18 cellular contexts compared by ENCODE assay signal in genomic region chr2:127847926-127848325, GRCh38. TPM values are rescaled to one million over a fixed set of nuclear protein-coding genes. Genes with fewer than 3 reads are reported as not detected.
DNase-seq lines count a peak whose midpoint lies in the region; ATAC-seq, FAIRE-seq and TF ChIP-seq lines count a peak whose summit lies in the region.
"Had no signal": no experiment of that assay in that cellular context is flagged by ENCODE, and none has a peak within 500 bp of the region (broad histone marks: within the 10 kb centered on the region; RNA-seq: fewer than 3 reads in every experiment).

No MANE protein-coding gene starts in this region.

- no peak for TF ChIP-seq CTCF in GM12878 (IDR thresholded peaks at IDR 0.05 in 2 of 3, conservative IDR thresholded peaks at IDR 0.05 in 1 of 3; ENCODE audit: control insufficient read depth in 2 of 3, extremely low read depth in 1 of 3, insufficient read depth in 1 of 3, low read depth in 3 of 3, low read length in 3 of 3)
- no peak for TF ChIP-seq CTCF in endodermal cell (conservative IDR thresholded peaks at IDR 0.05)

- CTCF ChIA-PET in activated CD4-positive, alpha-beta memory T cell treated with anti-CD3 and anti-CD28 coated beads for 36 hours (lab: Charles Lee) = no interaction called here
- CTCF ChIA-PET in activated CD4-positive, alpha-beta memory T cell treated with anti-CD3 and anti-CD28 coated beads, Interleukin-2, amount 10 ng/mL, durations not matched to agents 7 days and 5 days (lab: Charles Lee) = no interaction called here
- CTCF ChIA-PET in activated naive CD4-positive, alpha-beta T cell treated with anti-CD3 and anti-CD28 coated beads for 36 hours (lab: Charles Lee) = no interaction called here
- CTCF ChIA-PET in GM12878 (lab: Yijun Ruan, JAX) = no interaction called here

- H3K9ac ChIP-seq in GM12878 (ENCODE audit: control insufficient read depth, insufficient read depth, low read length) = no peak overlapping the region
- no peak overlapping the region for H3K9ac ChIP-seq in endodermal cell (ENCODE audit: extremely low read depth, low read length, poor library complexity, severe bottlenecking)
- H3K9ac ChIP-seq: GM23248 had no signal

- peaks cover 2% of the 10 kb centered on the region; the same call in 1 of the 2 replicates for H4K20me1 ChIP-seq in GM12878 (ENCODE audit: control insufficient read depth, insufficient read depth)

- H3K4me1 ChIP-seq in GM12878 (ENCODE audit: control insufficient read depth, insufficient read depth, low read length) (no peaks in the 10 kb centered on the region), endodermal cell (ENCODE audit: control insufficient read depth, insufficient read depth, low read length) (no peaks in the 10 kb centered on the region)
- H3K4me1 ChIP-seq: Caco-2 had no signal

- H3K4me3 ChIP-seq in GM12878 (no peak overlapping the region), endodermal cell (ENCODE audit: low read length) (no peak overlapping the region)
- H3K4me3 ChIP-seq: GM23248 had no signal

- peaks cover 47% of the 10 kb centered on the region for H3K36me3 Mint-ChIP-seq in activated CD4-positive, alpha-beta memory T cell treated with anti-CD3 and anti-CD28 coated beads for 36 hours
- peaks cover 61% of the 10 kb centered on the region for H3K36me3 Mint-ChIP-seq in activated CD4-positive, alpha-beta memory T cell treated with anti-CD3 and anti-CD28 coated beads, Interleukin-2, amount 10 ng/mL, durations not matched to agents 7 days and 5 days (ENCODE audit: low read depth)
- peaks cover 60% of the 10 kb centered on the region for H3K36me3 Mint-ChIP-seq in activated naive CD4-positive, alpha-beta T cell treated with anti-CD3 and anti-CD28 coated beads for 36 hours (ENCODE audit: low read depth)
- H3K36me3 Mint-ChIP-seq in activated T-helper 1 cell treated with anti-CD3 and anti-CD28 coated beads, Interleukin-12 subunit alpha, Interleukin-12 subunit beta, Interleukin-2, Interleukin-4 antibody, amounts not matched to agents 30 ng/mL and 10 ng/mL and 1 ng/mL, durations not matched to agents 14 hours and 24 hours and 36 hours (ENCODE audit: low read depth) = peaks cover 47% of the 10 kb centered on the region
- peaks cover 75% of the 10 kb centered on the region for H3K36me3 Mint-ChIP-seq in endodermal cell (ENCODE audit: low read depth)

- WGBS in GM12878 (ENCODE audit: insufficient coverage, insufficient replicate concordance, low lambda C conversion rate, missing lambda C conversion rate) = 78% methylated on average over 7 of the region's 7 CpGs
- 98% methylated on average over 6 to 7 of the region's 7 CpGs for WGBS in endodermal cell (ENCODE audit: insufficient coverage in 1 of 2, insufficient read length in 1 of 2), 2 experiments

- SMC1A ChIA-PET in GM12878 (lab: Charles Lee; ENCODE audit: uncharacterized antibody, unreplicated experiment) = interaction anchor here (0.8 kb wide), 1 partner anchor 18 kb away, joined by 4 read pairs; no protein-coding TSS in a partner anchor

- H3K27ac Mint-ChIP-seq in activated CD4-positive, alpha-beta memory T cell treated with anti-CD3 and anti-CD28 coated beads for 36 hours = peak overlapping the region; percentile 51
- H3K27ac Mint-ChIP-seq in activated CD4-positive, alpha-beta memory T cell treated with anti-CD3 and anti-CD28 coated beads, Interleukin-2, amount 10 ng/mL, durations not matched to agents 7 days and 5 days = no peak overlapping the region
- peak overlapping the region; percentile 18 for H3K27ac Mint-ChIP-seq in activated naive CD4-positive, alpha-beta T cell treated with anti-CD3 and anti-CD28 coated beads for 36 hours
- peak overlapping the region; percentile 23 for H3K27ac Mint-ChIP-seq in activated T-helper 1 cell treated with anti-CD3 and anti-CD28 coated beads, Interleukin-12 subunit alpha, Interleukin-12 subunit beta, Interleukin-2, Interleukin-4 antibody, amounts not matched to agents 30 ng/mL and 10 ng/mL and 1 ng/mL, durations not matched to agents 14 hours and 24 hours and 36 hours
- H3K27ac Mint-ChIP-seq in endodermal cell = no peak overlapping the region
- H3K27ac Mint-ChIP-seq: CD8-positive, alpha-beta T cell had no signal

- H3K4me1 Mint-ChIP-seq in activated CD4-positive, alpha-beta memory T cell treated with anti-CD3 and anti-CD28 coated beads for 36 hours (ENCODE audit: low read depth) = peaks cover 17% of the 10 kb centered on the region
- H3K4me1 Mint-ChIP-seq in activated CD4-positive, alpha-beta memory T cell treated with anti-CD3 and anti-CD28 coated beads, Interleukin-2, amount 10 ng/mL, durations not matched to agents 7 days and 5 days = peaks cover 18% of the 10 kb centered on the region
- peaks cover 17% of the 10 kb centered on the region for H3K4me1 Mint-ChIP-seq in activated naive CD4-positive, alpha-beta T cell treated with anti-CD3 and anti-CD28 coated beads for 36 hours (ENCODE audit: low read depth)
- peaks cover 13% of the 10 kb centered on the region for H3K4me1 Mint-ChIP-seq in activated T-helper 1 cell treated with anti-CD3 and anti-CD28 coated beads, Interleukin-12 subunit alpha, Interleukin-12 subunit beta, Interleukin-2, Interleukin-4 antibody, amounts not matched to agents 30 ng/mL and 10 ng/mL and 1 ng/mL, durations not matched to agents 14 hours and 24 hours and 36 hours (ENCODE audit: low read depth)
- no peaks in the 10 kb centered on the region for H3K4me1 Mint-ChIP-seq in endodermal cell

- TF ChIP-seq EP300 in GM12878 (IDR thresholded peaks at IDR 0.05; ENCODE audit: borderline replicate concordance in 1 of 2, control insufficient read depth in 1 of 2, low read depth in 2 of 2, low read length in 2 of 2) = no peak

- ATAC-seq in GM12878 = no peak
- ATAC-seq: CD8-positive, alpha-beta T cell had no signal

- TF ChIP-seq POLR2A in GM12878 (IDR thresholded peaks at IDR 0.05; ENCODE audit: low read depth, low read length) = no peak

- TF ChIP-seq RAD21 in GM12878 (IDR thresholded peaks at IDR 0.05; ENCODE audit: insufficient read depth, low read depth, low read length) = no peak

- H3K9me3 ChIP-seq in GM12878 (replicated peaks; ENCODE audit: control insufficient read depth, insufficient read depth, low read length) = no peaks in the 10 kb centered on the region
- H3K9me3 ChIP-seq in endodermal cell (ENCODE audit: control insufficient read depth, low read length) = no peaks in the 10 kb centered on the region
- H3K9me3 ChIP-seq: Caco-2 had no signal

- in situ Hi-C loops in GM12878 (cut with MboI) = no loop called here

- H3K27me3 ChIP-seq in GM12878 (replicated peaks in 1 of 2; ENCODE audit: control insufficient read depth in 2 of 2, insufficient read depth in 2 of 2, low read length in 1 of 2) (no peaks in the 10 kb centered on the region), endodermal cell (ENCODE audit: control insufficient read depth, insufficient read depth, low read length, poor library complexity, severe bottlenecking) (no peaks in the 10 kb centered on the region)

- peaks cover 7 to 24% of the 10 kb centered on the region in 2 experiments for H3K36me3 ChIP-seq in GM12878 (ENCODE audit: control insufficient read depth in 2 of 2, insufficient read depth in 2 of 2, low read length in 1 of 2)
- peaks cover 75% of the 10 kb centered on the region for H3K36me3 ChIP-seq in endodermal cell (ENCODE audit: control insufficient read depth, insufficient read depth, low read length)

- intact Hi-C loops in activated CD4-positive, alpha-beta memory T cell treated with anti-CD3 and anti-CD28 coated beads for 36 hours (cut with micrococcal nuclease) = no loop called here
- intact Hi-C loops in activated naive CD4-positive, alpha-beta T cell treated with anti-CD3 and anti-CD28 coated beads for 36 hours (cut with micrococcal nuclease) = no loop called here
- intact Hi-C loops in activated T-helper 1 cell treated with anti-CD3 and anti-CD28 coated beads, Interleukin-12 subunit alpha, Interleukin-12 subunit beta, Interleukin-2, Interleukin-4 antibody, amounts not matched to agents 30 ng/mL and 10 ng/mL and 1 ng/mL, durations not matched to agents 14 hours and 24 hours and 36 hours (cut with micrococcal nuclease) = loop anchor here (2.0 kb wide), 1 partner anchor 17 kb away; no protein-coding TSS in a partner anchor
- intact Hi-C loops in GM12878 (cut with micrococcal nuclease; ENCODE audit: unreplicated experiment) = no loop called here

- no peaks in the 10 kb centered on the region for H3K27me3 Mint-ChIP-seq in activated CD4-positive, alpha-beta memory T cell treated with anti-CD3 and anti-CD28 coated beads for 36 hours
- no peaks in the 10 kb centered on the region for H3K27me3 Mint-ChIP-seq in activated CD4-positive, alpha-beta memory T cell treated with anti-CD3 and anti-CD28 coated beads, Interleukin-2, amount 10 ng/mL, durations not matched to agents 7 days and 5 days
- no peaks in the 10 kb centered on the region for H3K27me3 Mint-ChIP-seq in activated naive CD4-positive, alpha-beta T cell treated with anti-CD3 and anti-CD28 coated beads for 36 hours (ENCODE audit: low read depth)
- no peaks in the 10 kb centered on the region for H3K27me3 Mint-ChIP-seq in activated T-helper 1 cell treated with anti-CD3 and anti-CD28 coated beads, Interleukin-12 subunit alpha, Interleukin-12 subunit beta, Interleukin-2, Interleukin-4 antibody, amounts not matched to agents 30 ng/mL and 10 ng/mL and 1 ng/mL, durations not matched to agents 14 hours and 24 hours and 36 hours (ENCODE audit: insufficient read depth)
- no peaks in the 10 kb centered on the region for H3K27me3 Mint-ChIP-seq in endodermal cell (ENCODE audit: insufficient read depth)

- no peak overlapping the region for H3K4me3 Mint-ChIP-seq in activated CD4-positive, alpha-beta memory T cell treated with anti-CD3 and anti-CD28 coated beads for 36 hours
- H3K4me3 Mint-ChIP-seq in activated CD4-positive, alpha-beta memory T cell treated with anti-CD3 and anti-CD28 coated beads, Interleukin-2, amount 10 ng/mL, durations not matched to agents 7 days and 5 days = no peak overlapping the region
- H3K4me3 Mint-ChIP-seq in activated naive CD4-positive, alpha-beta T cell treated with anti-CD3 and anti-CD28 coated beads for 36 hours = no peak overlapping the region
- H3K4me3 Mint-ChIP-seq in activated T-helper 1 cell treated with anti-CD3 and anti-CD28 coated beads, Interleukin-12 subunit alpha, Interleukin-12 subunit beta, Interleukin-2, Interleukin-4 antibody, amounts not matched to agents 30 ng/mL and 10 ng/mL and 1 ng/mL, durations not matched to agents 14 hours and 24 hours and 36 hours = no peak overlapping the region
- H3K4me3 Mint-ChIP-seq in endodermal cell = no peak overlapping the region
- H3K4me3 Mint-ChIP-seq: CD8-positive, alpha-beta T cell had no signal

- FAIRE-seq in GM12878 (lab: Jason Lieb, UNC) = peak; percentile 47
- FAIRE-seq: G401.6, GM19239, H1 had no signal

- RAD21 ChIA-PET in GM12878 (lab: Charles Lee; ENCODE audit: unreplicated experiment) = no interaction called here

- H3K4me2 ChIP-seq in GM12878 (ENCODE audit: control insufficient read depth, insufficient read depth) = no peak overlapping the region

- DNase-seq in activated CD4-positive, alpha-beta memory T cell treated with anti-CD3 and anti-CD28 coated beads for 36 hours = peak; percentile 35
- no peak for DNase-seq in activated CD4-positive, alpha-beta memory T cell treated with anti-CD3 and anti-CD28 coated beads, Interleukin-2, amount 10 ng/mL, durations not matched to agents 7 days and 5 days
- no peak for DNase-seq in activated naive CD4-positive, alpha-beta T cell treated with anti-CD3 and anti-CD28 coated beads for 36 hours
- DNase-seq in activated naive CD4-positive, alpha-beta T cell treated with Interleukin-2 at 50 U/mL for 16 hours = no peak
- no peak for DNase-seq in activated T-helper 1 cell treated with anti-CD3 and anti-CD28 coated beads, Interleukin-12 subunit alpha, Interleukin-12 subunit beta, Interleukin-2, Interleukin-4 antibody, amounts not matched to agents 30 ng/mL and 10 ng/mL and 1 ng/mL, durations not matched to agents 14 hours and 24 hours and 36 hours (ENCODE audit: low spot score)
- no peak for DNase-seq in GM12878 (ENCODE audit: low read depth, low spot score)
- DNase-seq in endodermal cell = no peak
- DNase-seq: C1 segment of cervical spinal cord; Caco-2; CD8-positive, alpha-beta T cell; DMS153; DND-41; GM23248; H7; HCEC 1CT had no signal

- peaks cover 17% of the 10 kb centered on the region for H3K79me2 ChIP-seq in GM12878 (ENCODE audit: control insufficient read depth, insufficient read depth, low read length)

- BruUV-seq in GM12878 (replicated peaks; lab: Mats Ljungman, UMichigan) = no TSS peak

- H2AFZ ChIP-seq in GM12878 (ENCODE audit: control insufficient read depth, low read depth, low read length) = no peak overlapping the region
- H2AFZ ChIP-seq: GM23248 had no signal

- POLR2A ChIA-PET in activated CD4-positive, alpha-beta memory T cell treated with anti-CD3 and anti-CD28 coated beads for 36 hours (lab: Charles Lee) = interaction anchor here (1.0 kb wide), 1 partner anchor 9 kb away, joined by 3 read pairs; no protein-coding TSS in a partner anchor
- POLR2A ChIA-PET in activated CD4-positive, alpha-beta memory T cell treated with anti-CD3 and anti-CD28 coated beads, Interleukin-2, amount 10 ng/mL, durations not matched to agents 7 days and 5 days (lab: Charles Lee) = interaction anchor here (1.6 kb wide), 1 partner anchor 9 kb away, joined by 5 read pairs; no protein-coding TSS in a partner anchor
- POLR2A ChIA-PET in GM12878 (lab: Charles Lee) = interaction anchor here (1.0 to 1.2 kb wide), 2 partner anchors 9 to 13 kb away, joined by 3 read pairs; no protein-coding TSS in a partner anchor

- no peaks in the 10 kb centered on the region for H3K9me3 Mint-ChIP-seq in activated CD4-positive, alpha-beta memory T cell treated with anti-CD3 and anti-CD28 coated beads for 36 hours
- H3K9me3 Mint-ChIP-seq in activated CD4-positive, alpha-beta memory T cell treated with anti-CD3 and anti-CD28 coated beads, Interleukin-2, amount 10 ng/mL, durations not matched to agents 7 days and 5 days = no peaks in the 10 kb centered on the region
- no peaks in the 10 kb centered on the region for H3K9me3 Mint-ChIP-seq in activated naive CD4-positive, alpha-beta T cell treated with anti-CD3 and anti-CD28 coated beads for 36 hours
- no peaks in the 10 kb centered on the region for H3K9me3 Mint-ChIP-seq in activated T-helper 1 cell treated with anti-CD3 and anti-CD28 coated beads, Interleukin-12 subunit alpha, Interleukin-12 subunit beta, Interleukin-2, Interleukin-4 antibody, amounts not matched to agents 30 ng/mL and 10 ng/mL and 1 ng/mL, durations not matched to agents 14 hours and 24 hours and 36 hours
- H3K9me3 Mint-ChIP-seq in endodermal cell = no peaks in the 10 kb centered on the region
- H3K9me3 Mint-ChIP-seq: CD8-positive, alpha-beta T cell had no signal

- H3K27ac ChIP-seq in GM12878 (ENCODE audit: control insufficient read depth, insufficient read depth) (no peak overlapping the region), endodermal cell (ENCODE audit: low read depth, low read length) (no peak overlapping the region)
- H3K27ac ChIP-seq: GM23248 had no signal

RNA-seq across cellular contexts. Expression of gene POLR2D, which starts 10.0 kb away (rescaled TPM):
- total RNA-seq in activated CD4-positive, alpha-beta memory T cell treated with anti-CD3 and anti-CD28 coated beads for 36 hours = 10 to 100 TPM; 56.1 to 57.1 TPM
- total RNA-seq in activated CD4-positive, alpha-beta memory T cell treated with anti-CD3 and anti-CD28 coated beads, Interleukin-2, amount 10 ng/mL, durations not matched to agents 7 days and 5 days = 10 to 100 TPM; 43.8 to 45.7 TPM
- 10 to 100 TPM; 67.6 to 70.8 TPM for total RNA-seq in activated naive CD4-positive, alpha-beta T cell treated with anti-CD3 and anti-CD28 coated beads for 36 hours
- 78.3 and 79.8 TPM in 2 replicates for total RNA-seq in activated T-helper 1 cell treated with anti-CD3 and anti-CD28 coated beads, Interleukin-12 subunit alpha, Interleukin-12 subunit beta, Interleukin-2, Interleukin-4 antibody, amounts not matched to agents 30 ng/mL and 10 ng/mL and 1 ng/mL, durations not matched to agents 14 hours and 24 hours and 36 hours
- total RNA-seq in GM12878 (2013; cell fraction: nucleolus; rRNA removed) = 20.9 and 22.7 TPM in 2 replicates
- 26.4 and 26.6 TPM in 2 replicates for total RNA-seq in GM12878 (2014; rRNA removed)
- 27.2 and 27.5 TPM in 2 replicates for total RNA-seq in GM12878 (2014; rRNA removed; fragmentation: Illumina TruSeq; extraction: Trizol)
- 47.8 and 49.5 TPM in 2 replicates for total RNA-seq in GM12878 (2021)
- 26.5 TPM for polyA plus RNA-seq in GM12878 (2011; ENCODE audit: low read depth)
- polyA plus RNA-seq in GM12878 (2011; rRNA removed) = 30.4 and 32.0 TPM in 2 replicates
- 28.1 and 33.4 TPM in 2 replicates for polyA plus RNA-seq in GM12878 (2011; cell fraction: cytosol; rRNA removed)
- polyA plus RNA-seq in GM12878 (2011; cell fraction: nucleus; rRNA removed) = 11.8 and 12.8 TPM in 2 replicates
- polyA plus RNA-seq in GM12878 (2012) = 34.7 and 36.2 TPM in 2 replicates
- 53.7 and 61.9 TPM in 2 replicates for polyA plus RNA-seq in GM12878 (2014; fragmentation: Illumina TruSeq; extraction: Trizol)
- polyA plus RNA-seq in GM12878 (2014; fragmentation: Nextera tagmentation; extraction: Ambion mirVana) = 10 to 100 TPM; 27.2 to 31.8 TPM
- 29.5 and 32.1 TPM in 2 replicates for polyA plus RNA-seq in GM12878 (2014; rRNA removed)
- 10 to 100 TPM; 73.9 to 84.8 TPM for polyA plus RNA-seq in GM12878 (2016; fragmentation: Nextera tagmentation; extraction: Ambion mirVana)
- polyA minus RNA-seq in GM12878 (2011; rRNA and poly(A)+ RNA removed) = 26.6 and 33.6 TPM in 2 replicates
- polyA minus RNA-seq in GM12878 (2011; cell fraction: cytosol; rRNA and poly(A)+ RNA removed) = 7.6 and 8.6 TPM in 2 replicates
- 2.3 and 4.1 TPM in 2 replicates for polyA minus RNA-seq in GM12878 (2011; cell fraction: nucleus; rRNA and poly(A)+ RNA removed)
- total RNA-seq in endodermal cell = 10 to 100 TPM; 56.1 to 70.4 TPM
- 53.0 TPM for polyA plus RNA-seq in endodermal cell (2013, experiment 1 of 2)
- 55.3 TPM for polyA plus RNA-seq in endodermal cell (2013, experiment 2 of 2)

RNA-seq across cellular contexts. Expression of gene WDR33, which starts 37.0 kb away (rescaled TPM):
- total RNA-seq in activated CD4-positive, alpha-beta memory T cell treated with anti-CD3 and anti-CD28 coated beads for 36 hours = 10 to 100 TPM; 62.9 to 64.7 TPM
- 10 to 100 TPM; 63.7 to 65.1 TPM for total RNA-seq in activated CD4-positive, alpha-beta memory T cell treated with anti-CD3 and anti-CD28 coated beads, Interleukin-2, amount 10 ng/mL, durations not matched to agents 7 days and 5 days
- 10 to 100 TPM; 61.1 to 63.2 TPM for total RNA-seq in activated naive CD4-positive, alpha-beta T cell treated with anti-CD3 and anti-CD28 coated beads for 36 hours
- 81.0 and 82.4 TPM in 2 replicates for total RNA-seq in activated T-helper 1 cell treated with anti-CD3 and anti-CD28 coated beads, Interleukin-12 subunit alpha, Interleukin-12 subunit beta, Interleukin-2, Interleukin-4 antibody, amounts not matched to agents 30 ng/mL and 10 ng/mL and 1 ng/mL, durations not matched to agents 14 hours and 24 hours and 36 hours
- 327 and 331 TPM in 2 replicates for total RNA-seq in GM12878 (2013; cell fraction: nucleolus; rRNA removed)
- total RNA-seq in GM12878 (2014; rRNA removed) = 34.0 and 36.8 TPM in 2 replicates
- 34.9 and 35.5 TPM in 2 replicates for total RNA-seq in GM12878 (2014; rRNA removed; fragmentation: Illumina TruSeq; extraction: Trizol)
- 53.2 and 61.2 TPM in 2 replicates for total RNA-seq in GM12878 (2021)
- 15.3 TPM for polyA plus RNA-seq in GM12878 (2011; ENCODE audit: low read depth)
- polyA plus RNA-seq in GM12878 (2011; rRNA removed) = 63.8 and 88.4 TPM in 2 replicates
- polyA plus RNA-seq in GM12878 (2011; cell fraction: cytosol; rRNA removed) = 20.2 and 23.9 TPM in 2 replicates
- 40.2 and 47.9 TPM in 2 replicates for polyA plus RNA-seq in GM12878 (2011; cell fraction: nucleus; rRNA removed)
- 21.5 and 25.2 TPM in 2 replicates for polyA plus RNA-seq in GM12878 (2012)
- polyA plus RNA-seq in GM12878 (2014; fragmentation: Illumina TruSeq; extraction: Trizol) = 38.2 and 42.4 TPM in 2 replicates
- 10 to 100 TPM; 31.9 to 53.0 TPM for polyA plus RNA-seq in GM12878 (2014; fragmentation: Nextera tagmentation; extraction: Ambion mirVana)
- polyA plus RNA-seq in GM12878 (2014; rRNA removed) = 29.2 and 30.8 TPM in 2 replicates
- polyA plus RNA-seq in GM12878 (2016; fragmentation: Nextera tagmentation; extraction: Ambion mirVana) = 10 to 100 TPM; 60.3 to 73.8 TPM
- polyA minus RNA-seq in GM12878 (2011; rRNA and poly(A)+ RNA removed) = 47.6 and 82.6 TPM in 2 replicates
- polyA minus RNA-seq in GM12878 (2011; cell fraction: cytosol; rRNA and poly(A)+ RNA removed) = 18.7 and 18.8 TPM in 2 replicates
- 44.9 and 64.4 TPM in 2 replicates for polyA minus RNA-seq in GM12878 (2011; cell fraction: nucleus; rRNA and poly(A)+ RNA removed)
- total RNA-seq in endodermal cell = 10 to 100 TPM; 76.3 to 82.5 TPM
- polyA plus RNA-seq in endodermal cell (2013, experiment 1 of 2) = 38.9 TPM
- 39.7 TPM for polyA plus RNA-seq in endodermal cell (2013, experiment 2 of 2)

RNA-seq across cellular contexts. Expression of gene AMMECR1L, which starts 37.8 kb away (rescaled TPM):
- total RNA-seq in activated CD4-positive, alpha-beta memory T cell treated with anti-CD3 and anti-CD28 coated beads for 36 hours = 10 to 100 TPM; 14.3 to 15.0 TPM
- total RNA-seq in activated CD4-positive, alpha-beta memory T cell treated with anti-CD3 and anti-CD28 coated beads, Interleukin-2, amount 10 ng/mL, durations not matched to agents 7 days and 5 days = 10 to 100 TPM; 14.3 to 15.0 TPM
- 10 to 100 TPM; 12.7 to 13.1 TPM for total RNA-seq in activated naive CD4-positive, alpha-beta T cell treated with anti-CD3 and anti-CD28 coated beads for 36 hours
- 21.6 and 22.2 TPM in 2 replicates for total RNA-seq in activated T-helper 1 cell treated with anti-CD3 and anti-CD28 coated beads, Interleukin-12 subunit alpha, Interleukin-12 subunit beta, Interleukin-2, Interleukin-4 antibody, amounts not matched to agents 30 ng/mL and 10 ng/mL and 1 ng/mL, durations not matched to agents 14 hours and 24 hours and 36 hours
- total RNA-seq in GM12878 (2013; cell fraction: nucleolus; rRNA removed) = 18.2 and 18.4 TPM in 2 replicates
- total RNA-seq in GM12878 (2014; rRNA removed) = 7.5 and 9.0 TPM in 2 replicates
- total RNA-seq in GM12878 (2014; rRNA removed; fragmentation: Illumina TruSeq; extraction: Trizol) = 8.6 TPM in 2 replicates
- 10.7 and 11.6 TPM in 2 replicates for total RNA-seq in GM12878 (2021)
- polyA plus RNA-seq in GM12878 (2011; ENCODE audit: low read depth) = 4.5 TPM
- 9.4 and 10.5 TPM in 2 replicates for polyA plus RNA-seq in GM12878 (2011; rRNA removed)
- polyA plus RNA-seq in GM12878 (2011; cell fraction: cytosol; rRNA removed) = 9.2 and 11.5 TPM in 2 replicates
- polyA plus RNA-seq in GM12878 (2011; cell fraction: nucleus; rRNA removed) = 17.2 and 17.9 TPM in 2 replicates
- polyA plus RNA-seq in GM12878 (2012) = 6.0 and 8.0 TPM in 2 replicates
- 12.1 and 12.9 TPM in 2 replicates for polyA plus RNA-seq in GM12878 (2014; fragmentation: Illumina TruSeq; extraction: Trizol)
- 1 to 10 TPM; 2.7 to 3.1 TPM for polyA plus RNA-seq in GM12878 (2014; fragmentation: Nextera tagmentation; extraction: Ambion mirVana)
- 7.7 and 8.6 TPM in 2 replicates for polyA plus RNA-seq in GM12878 (2014; rRNA removed)
- 1 to 10 TPM; 6.7 to 7.1 TPM for polyA plus RNA-seq in GM12878 (2016; fragmentation: Nextera tagmentation; extraction: Ambion mirVana)
- polyA minus RNA-seq in GM12878 (2011; rRNA and poly(A)+ RNA removed) = 10.8 and 13.2 TPM in 2 replicates
- 4.7 and 5.3 TPM in 2 replicates for polyA minus RNA-seq in GM12878 (2011; cell fraction: cytosol; rRNA and poly(A)+ RNA removed)
- polyA minus RNA-seq in GM12878 (2011; cell fraction: nucleus; rRNA and poly(A)+ RNA removed) = 6.4 and 8.5 TPM in 2 replicates
- 10 to 100 TPM; 21.7 to 22.0 TPM for total RNA-seq in endodermal cell
- 18.1 TPM for polyA plus RNA-seq in endodermal cell (2013, experiment 1 of 2)
- polyA plus RNA-seq in endodermal cell (2013, experiment 2 of 2) = 18.5 TPM

Comparison
In these comparisons a context has a peak if more than half of its experiments do, and no peak if none do; other contexts are left out.
1. H3K27ac Mint-ChIP-seq: peak in activated CD4-positive, alpha-beta memory T cell treated with anti-CD3 and anti-CD28 coated beads for 36 hours (single experiment), activated naive CD4-positive, alpha-beta T cell treated with anti-CD3 and anti-CD28 coated beads for 36 hours (single experiment) and activated T-helper 1 cell treated with anti-CD3 and anti-CD28 coated beads, Interleukin-12 subunit alpha, Interleukin-12 subunit beta, Interleukin-2, Interleukin-4 antibody, amounts not matched to agents 30 ng/mL and 10 ng/mL and 1 ng/mL, durations not matched to agents 14 hours and 24 hours and 36 hours (single experiment); none in activated CD4-positive, alpha-beta memory T cell treated with anti-CD3 and anti-CD28 coated beads, Interleukin-2, amount 10 ng/mL, durations not matched to agents 7 days and 5 days (single experiment) and endodermal cell (single experiment).